In genomic region chr4:23972202-23972601, GRCh38 we compare ENCODE assay signal across 23 cellular contexts.
DNase-seq lines count a peak whose midpoint lies in the region; ATAC-seq and TF ChIP-seq lines count a peak whose summit lies in the region.
"Had no signal": no experiment of that assay in that cellular context is flagged by ENCODE, and none has a peak within 500 bp of the region (broad histone marks: within the 10 kb centered on the region; RNA-seq: fewer than 3 reads in every experiment).

No MANE protein-coding gene starts in this region.

- H3K4me1 ChIP-seq in BLaER1: peaks cover 47% of the 10 kb centered on the region
- H3K4me1 ChIP-seq: BE2C had no signal

- H3K4me2 ChIP-seq in BLaER1: peak overlapping the region; percentile 55
- H3K4me2 ChIP-seq: PC-9 had no signal

- no peaks in the 10 kb centered on the region for H3K27me3 ChIP-seq in BLaER1
- H3K27me3 ChIP-seq: BE2C had no signal

- DNase-seq in LHCN-M2 (ENCODE audit: low read depth) (peak; percentile 22), NCI-H1930 (lab: John Stamatoyannopoulos, UW) (no peak), inferior parietal cortex (ENCODE audit: extremely low spot score) (no peak)
- DNase-seq: ACHN; BE2C; CD4-positive, CD25-positive, alpha-beta regulatory T cell; GM23248; H7; NCI-H1105; NCI-H146; NCI-H2029; NCI-H446; NCI-H524 treated with DMSO at 0.1 percent for 48 hours; NCI-H774; NK-92 treated with Interleukin-12 subunit alpha and Interleukin-12 subunit beta, amount 100 ng/mL, for 24 hours; PC-9; SHP77; T-helper 1 cell had no signal

- ATAC-seq in GM21786 (IDR thresholded peaks at IDR 0.05; ENCODE audit: unreplicated experiment): peak; percentile 42
- no peak for ATAC-seq in GM19463 (IDR thresholded peaks at IDR 0.05; ENCODE audit: unreplicated experiment)

- TF ChIP-seq CTCF in VCaP (conservative IDR thresholded peaks at IDR 0.05): no peak

- no peaks in the 10 kb centered on the region for H3K36me3 ChIP-seq in BLaER1
- H3K36me3 ChIP-seq: BE2C had no signal

- H3K9ac ChIP-seq in BLaER1: no peak overlapping the region
- H3K9ac ChIP-seq: GM23248 had no signal

- H3K27ac ChIP-seq in BLaER1 (peak overlapping the region; percentile 62), VCaP (peak overlapping the region; percentile 55)
- H3K27ac ChIP-seq: 22Rv1, GM23248, PC-9 had no signal

- H3K4me3 ChIP-seq in BLaER1: no peak overlapping the region
- H3K4me3 ChIP-seq: GM23248, PC-9 had no signal

- H3K9me3 ChIP-seq in BLaER1: no peaks in the 10 kb centered on the region
- H3K9me3 ChIP-seq: BE2C had no signal

- H4K20me1 ChIP-seq in BLaER1: no peaks in the 10 kb centered on the region
